16 cellular contexts compared by ENCODE assay signal in genomic region chr13:51541809-51542258, GRCh38. TPM values are rescaled to one million over a fixed set of nuclear protein-coding genes. Genes with fewer than 3 reads are reported as not detected.
DNase-seq lines count a peak whose midpoint lies in the region; ATAC-seq, FAIRE-seq and TF ChIP-seq lines count a peak whose summit lies in the region.
"Had no signal": no experiment of that assay in that cellular context is flagged by ENCODE, and none has a peak within 500 bp of the region (broad histone marks: within the 10 kb centered on the region; RNA-seq: fewer than 3 reads in every experiment).

No MANE protein-coding gene starts in this region.

- WGBS in stomach, 5 donors = 19 to 38% (median 27%) methylated on average over 6 of the region's 6 CpGs

- POLR2A ChIA-PET in Panc1 (lab: Charles Lee) = no interaction called here

- H3K4me3 ChIP-seq in Panc1 (ENCODE audit: low read depth in 2 of 2, low read length in 2 of 2) (no peak overlapping the region), keratinocyte (ENCODE audit: control insufficient read depth in 2 of 3, extremely low read depth in 1 of 3, insufficient read depth in 2 of 3, low read depth in 1 of 3, low read length in 3 of 3) (no peak overlapping the region), stomach (peak overlapping the region in 3 of 4 donors; percentile 11 to 16 (median 13))
- H3K4me3 ChIP-seq: GM12878, spleen had no signal

- BruUV-seq in Panc1 (replicated peaks; lab: Mats Ljungman, UMichigan) = no TSS peak

- no peaks in the 10 kb centered on the region for H3K9me3 ChIP-seq in Panc1 (ENCODE audit: control insufficient read depth, insufficient read depth, low read depth, low read length)
- H3K9me3 ChIP-seq in keratinocyte (ENCODE audit: control insufficient read depth, low read depth, low read length) = no peaks in the 10 kb centered on the region
- H3K9me3 ChIP-seq in stomach = no peaks in the 10 kb centered on the region

- no peaks in the 10 kb centered on the region for H3K79me2 ChIP-seq in keratinocyte (ENCODE audit: control insufficient read depth, insufficient read depth, low read length)

- CTCF ChIA-PET in Panc1 (lab: Charles Lee) = no interaction called here

- TF ChIP-seq CTCF in Panc1 (IDR thresholded peaks at IDR 0.05) (no peak), keratinocyte (optimal IDR thresholded peaks at IDR 0.05 in 1 of 3, IDR thresholded peaks at IDR 0.05 in 1 of 3, conservative IDR thresholded peaks at IDR 0.05 in 1 of 3; ENCODE audit: extremely low read depth in 1 of 3, insufficient read depth in 2 of 3, low read length in 3 of 3) (no peak), stomach (IDR thresholded peaks at IDR 0.05) (no peak)

- TF ChIP-seq EP300 in stomach (IDR thresholded peaks at IDR 0.05) = no peak

- ATAC-seq in Panc1 (peak; percentile 60), GM18868 (IDR thresholded peaks at IDR 0.05; ENCODE audit: unreplicated experiment) (no peak)
- ATAC-seq: activated naive CD4-positive, alpha-beta T cell treated with anti-CD3 and anti-CD28 coated beads, Interleukin-2, amount 50 U/mL, for 72 hours; stimulated activated naive CD8-positive, alpha-beta T cell treated with anti-CD3 and anti-CD28 coated beads, Interleukin-15, Interleukin-2, amounts not matched to agents 100 U/mL and 50 U/mL, for 24 hours had no signal

- H3K36me3 ChIP-seq in Panc1 (ENCODE audit: control insufficient read depth, insufficient read depth, low read length) (no peaks in the 10 kb centered on the region; the same call in 1 of the 2 replicates), keratinocyte (ENCODE audit: control insufficient read depth in 2 of 2, extremely low read depth in 1 of 2, insufficient read depth in 2 of 2, low read length in 2 of 2) (no peaks in the 10 kb centered on the region), stomach (no peaks in the 10 kb centered on the region)
- H3K36me3 ChIP-seq: spleen had no signal

- intact Hi-C loops in Panc1 (cut with micrococcal nuclease; ENCODE audit: unreplicated experiment) (no loop called here), stomach (cut with DNase I; ENCODE audit: low total_unique reads) (no loop called here)

- no peaks in the 10 kb centered on the region for H3K27me3 ChIP-seq in Panc1 (ENCODE audit: control insufficient read depth, insufficient read depth, low read length)
- H3K27me3 ChIP-seq in keratinocyte (ENCODE audit: control insufficient read depth, extremely low read depth, insufficient read depth, low read length) = no peaks in the 10 kb centered on the region
- H3K27me3 ChIP-seq in stomach = no peaks in the 10 kb centered on the region
- H3K27me3 ChIP-seq: spleen had no signal

- dilution Hi-C loops in keratinocyte (cut with MboI; ENCODE audit: extremely low pct_ligation_motif_present, low sequenced_read_pairs) = no loop called here

- TF ChIP-seq POLR2A in stomach (IDR thresholded peaks at IDR 0.05) = no peak

- H3K9ac ChIP-seq in keratinocyte (ENCODE audit: control insufficient read depth, extremely low read depth, insufficient read depth, low read length) = no peak overlapping the region

- H3K27ac ChIP-seq in Panc1 (ENCODE audit: low read length) (no peak overlapping the region), keratinocyte (ENCODE audit: control insufficient read depth, insufficient read depth, low read length) (no peak overlapping the region), stomach (peak overlapping the region in 4 of 5 donors; percentile 2 to 75 (median 49))
- H3K27ac ChIP-seq: spleen had no signal

- no peaks in the 10 kb centered on the region; the same call in none of the 2 replicates for H3K4me1 ChIP-seq in Panc1 (ENCODE audit: control insufficient read depth, insufficient read depth, low read length)
- peaks cover 21% of the 10 kb centered on the region for H3K4me1 ChIP-seq in keratinocyte (ENCODE audit: control insufficient read depth, extremely low read depth, insufficient read depth, low read length)
- H3K4me1 ChIP-seq in stomach = peaks cover 0 to 38% (median 17%) of the 10 kb centered on the region in 4 donors
- H3K4me1 ChIP-seq: spleen had no signal

- in situ Hi-C loops in Panc1 (cut with HindIII; ENCODE audit: low pct_unique_long_range_greater_than_20kb, low sequenced_read_pairs) = no loop called here

- no peaks in the 10 kb centered on the region for H3K9me1 ChIP-seq in keratinocyte (ENCODE audit: control insufficient read depth, extremely low read depth, insufficient read depth, low read length)

- peak overlapping the region; percentile 69 for H3K4me2 ChIP-seq in keratinocyte (ENCODE audit: control insufficient read depth, extremely low read depth, insufficient read depth, low read depth, low read length)

- peak overlapping the region; percentile 54 for H2AFZ ChIP-seq in keratinocyte (ENCODE audit: control insufficient read depth, low read length)

- peak; percentile 32 for FAIRE-seq in keratinocyte (lab: Jason Lieb, UNC)
- FAIRE-seq: GM12878 had no signal

- H4K20me1 ChIP-seq in keratinocyte (ENCODE audit: control insufficient read depth, extremely low read depth, insufficient read depth, low read length) = no peaks in the 10 kb centered on the region

- DNase-seq in DMS79 treated with DMSO at 0.1 percent for 48 hours (lab: John Stamatoyannopoulos, UW) = peak; percentile 19
- DNase-seq in DMS79 (lab: John Stamatoyannopoulos, UW) = no peak
- no peak for DNase-seq in Panc1 (ENCODE audit: low read depth, low spot score)
- no peak for DNase-seq in keratinocyte (ENCODE audit: low read depth, low spot score)
- DNase-seq in stomach = peak; percentile 64
- no peak for DNase-seq in stimulated activated CD8-positive, alpha-beta memory T cell treated with anti-CD3 and anti-CD28 coated beads, Interleukin-4, amount 100 ng/mL, for 48 hours
- DNase-seq in activated CD4-positive, CD25-positive, alpha-beta regulatory T cell (lab: John Stamatoyannopoulos, UW) = no peak
- DNase-seq: activated CD4-positive, alpha-beta T cell treated with anti-CD3 and anti-CD28 coated beads for 4 hours; CD4-positive, alpha-beta T cell; effector memory CD4-positive, alpha-beta T cell; NCI-H1436 treated with DMSO at 0.1 percent for 48 hours; spleen; stimulated activated naive CD8-positive, alpha-beta T cell treated with anti-CD3 and anti-CD28 coated beads, Interleukin-15, Interleukin-2, amounts not matched to agents 100 U/mL and 50 U/mL, for 24 hours had no signal

RNA-seq across cellular contexts. Expression of gene WDFY2, which starts 42.4 kb away (rescaled TPM):
- total RNA-seq in Panc1 (2021; ENCODE audit: unreplicated experiment) (7.8 TPM), stomach (10 to 100 TPM in 4 of 5 donors, 1 to 10 TPM in 1; 1.4 to 22.6 (median 19.8) TPM)
- 10.3 TPM for polyA plus RNA-seq in Panc1 (2012; ENCODE audit: insufficient read length)
- polyA plus RNA-seq in keratinocyte (12.7 to 18.6 TPM (median 17.0 TPM) in 3 replicates), stomach (1 to 10 TPM; 2.0 to 4.7 (median 4.6) TPM)
- 17.6 TPM for polyA plus RNA-seq in keratinocyte (2011; ENCODE audit: low read depth)
- 8.4 and 9.9 TPM in 2 replicates for polyA plus RNA-seq in keratinocyte (2011; cell fraction: cytosol; rRNA removed)
- 39.7 and 42.2 TPM in 2 replicates for polyA plus RNA-seq in keratinocyte (2011; cell fraction: nucleus; rRNA removed)
- 13.8 and 14.0 TPM in 2 replicates for polyA plus RNA-seq in keratinocyte (2012; ENCODE audit: low replicate concordance)
- polyA minus RNA-seq in keratinocyte = 24.8 to 50.3 TPM (median 36.8 TPM) in 3 replicates
- 14.0 TPM for polyA minus RNA-seq in keratinocyte (2011; cell fraction: cytosol; rRNA and poly(A)+ RNA removed)
- 40.6 and 81.8 TPM in 2 replicates for polyA minus RNA-seq in keratinocyte (2011; cell fraction: nucleus; rRNA and poly(A)+ RNA removed)

Comparison
In these comparisons a context has a peak if more than half of its experiments do, and no peak if none do; other contexts are left out.
1. DNase-seq: peak in DMS79 treated with DMSO at 0.1 percent for 48 hours (single experiment) and stomach (single experiment); none in DMS79 (single experiment), Panc1 (single experiment), keratinocyte (single experiment), stimulated activated CD8-positive, alpha-beta memory T cell treated with anti-CD3 and anti-CD28 coated beads, Interleukin-4, amount 100 ng/mL, for 48 hours (single experiment) and activated CD4-positive, CD25-positive, alpha-beta regulatory T cell (0 of 4).
2. H3K27ac ChIP-seq: peak in stomach (4 of 5); none in Panc1 (single experiment) and keratinocyte (single experiment).
3. H3K4me3 ChIP-seq: peak in stomach (3 of 4); none in Panc1 (0 of 2) and keratinocyte (0 of 3).